Comparison of ENCODE assay signal across 1 cellular context in the genomic region with DNA sequence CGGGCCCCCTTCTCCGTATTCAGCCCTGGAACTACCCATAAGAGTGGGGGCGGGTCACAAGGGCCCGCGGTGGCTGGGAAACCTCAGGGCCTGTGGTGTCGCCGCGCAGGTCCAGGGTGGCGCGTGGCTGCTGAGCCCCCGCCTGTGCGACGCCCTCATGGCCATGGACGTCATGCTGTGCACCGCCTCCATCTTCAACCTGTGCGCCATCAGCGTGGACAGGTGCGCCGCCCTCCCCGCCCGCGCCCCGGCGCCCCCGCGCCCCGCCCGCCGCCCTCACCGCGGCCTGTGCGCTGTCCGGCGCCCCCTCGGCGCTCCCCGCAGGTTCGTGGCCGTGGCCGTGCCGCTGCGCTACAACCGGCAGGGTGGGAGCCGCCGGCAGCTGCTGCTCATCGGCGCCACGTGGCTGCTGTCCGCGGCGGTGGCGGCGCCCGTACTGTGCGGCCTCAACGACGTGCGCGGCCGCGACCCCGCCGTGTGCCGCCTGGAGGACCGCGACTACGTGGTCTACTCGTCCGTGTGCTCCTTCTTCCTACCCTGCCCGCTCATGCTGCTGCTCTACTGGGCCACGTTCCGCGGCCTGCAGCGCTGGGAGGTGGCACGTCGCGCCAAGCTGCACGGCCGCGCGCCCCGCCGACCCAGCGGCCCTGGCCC.
TF ChIP-seq lines count a peak whose summit lies in the region.

No MANE protein-coding gene starts in this region.

TF ChIP-seq in GM23338, 12 proteins besides CTCF, POLR2A, EP300 and RAD21:
- TF ChIP-seq POLR2AphosphoS5 (IDR thresholded peaks at IDR 0.05; ENCODE audit: low read depth) (0 out of 2 replicates have a peak, but pooled peaks have one; percentile 26), EZH2 (IDR thresholded peaks at IDR 0.05; ENCODE audit: low read depth, unreplicated experiment) (peak; percentile 15)
- TF ChIP-seq, protein P1, sequence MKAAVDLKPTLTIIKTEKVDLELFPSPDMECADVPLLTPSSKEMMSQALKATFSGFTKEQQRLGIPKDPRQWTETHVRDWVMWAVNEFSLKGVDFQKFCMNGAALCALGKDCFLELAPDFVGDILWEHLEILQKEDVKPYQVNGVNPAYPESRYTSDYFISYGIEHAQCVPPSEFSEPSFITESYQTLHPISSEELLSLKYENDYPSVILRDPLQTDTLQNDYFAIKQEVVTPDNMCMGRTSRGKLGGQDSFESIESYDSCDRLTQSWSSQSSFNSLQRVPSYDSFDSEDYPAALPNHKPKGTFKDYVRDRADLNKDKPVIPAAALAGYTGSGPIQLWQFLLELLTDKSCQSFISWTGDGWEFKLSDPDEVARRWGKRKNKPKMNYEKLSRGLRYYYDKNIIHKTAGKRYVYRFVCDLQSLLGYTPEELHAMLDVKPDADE (IDR thresholded peaks at IDR 0.05), result no peak
TF ChIP-seq in GM23338: peak in this region for 2.
